ENCODE assay signal across 10 cellular contexts in genomic region chr1:54355931-54356679, GRCh38. TPM values are rescaled to one million over a fixed set of nuclear protein-coding genes. Genes with fewer than 3 reads are reported as not detected.
DNase-seq lines count a peak whose midpoint lies in the region; ATAC-seq and TF ChIP-seq lines count a peak whose summit lies in the region.
"Had no signal": no experiment of that assay in that cellular context is flagged by ENCODE, and none has a peak within 500 bp of the region (broad histone marks: within the 10 kb centered on the region; RNA-seq: fewer than 3 reads in every experiment).

No MANE protein-coding gene starts in this region.

- H3K4me3 ChIP-seq in GM12865 (ENCODE audit: low read depth, low read length) (peak overlapping the region; percentile 25), neural cell (ENCODE audit: low read length) (peak overlapping the region; percentile 61), GM23248 (no peak overlapping the region)
- H3K4me3 ChIP-seq in Jurkat, Clone E6-1 (ENCODE audit: low read length) = no peak overlapping the region
- H3K4me3 ChIP-seq: SJSA1 had no signal

- TF ChIP-seq CTCF in GM12865 (IDR thresholded peaks at IDR 0.05; ENCODE audit: insufficient read depth, low read depth, low read length, missing control alignments) (no peak), neural cell (IDR thresholded peaks at IDR 0.05; ENCODE audit: poor library complexity, severe bottlenecking) (no peak)

- H3K4me1 ChIP-seq in GM23248 (ENCODE audit: insufficient read depth) = peaks cover 16% of the 10 kb centered on the region

- H3K27ac ChIP-seq in neural cell (ENCODE audit: low read length) = peak overlapping the region; percentile 84
- no peak overlapping the region for H3K27ac ChIP-seq in GM23248
- H3K27ac ChIP-seq: epithelial cell of prostate, SJSA1 had no signal

- H3K79me2 ChIP-seq in neural cell (replicated peaks; ENCODE audit: insufficient read depth, low read length) (peaks cover 94% of the 10 kb centered on the region), GM23248 (ENCODE audit: insufficient read depth) (peaks cover 93% of the 10 kb centered on the region)

- in situ Hi-C loops in GM23248 (cut with MboI) = no loop called here

- H3K9me3 ChIP-seq in neural cell (ENCODE audit: low read length) (no peaks in the 10 kb centered on the region), GM23248 (ENCODE audit: low read depth) (no peaks in the 10 kb centered on the region)
- H3K9me3 ChIP-seq: SJSA1 had no signal

- H3K36me3 Mint-ChIP-seq in activated naive CD8-positive, alpha-beta T cell treated with anti-CD3 and anti-CD28 coated beads, Interleukin-2, amount 50 U/mL, for 24 hours (ENCODE audit: low read depth) = peaks cover 7% of the 10 kb centered on the region

- no peak for TF ChIP-seq EP300 in neural cell (conservative IDR thresholded peaks at IDR 0.05; ENCODE audit: poor library complexity, severe bottlenecking)

- H3K9ac ChIP-seq in neural cell (ENCODE audit: low read length) = peak overlapping the region; percentile 51
- H3K9ac ChIP-seq in GM23248 = no peak overlapping the region

- H3K4me3 Mint-ChIP-seq in activated naive CD8-positive, alpha-beta T cell treated with anti-CD3 and anti-CD28 coated beads, Interleukin-2, amount 50 U/mL, for 24 hours = peak overlapping the region; percentile 68

- H3K27me3 Mint-ChIP-seq in activated naive CD8-positive, alpha-beta T cell treated with anti-CD3 and anti-CD28 coated beads, Interleukin-2, amount 50 U/mL, for 24 hours = no peaks in the 10 kb centered on the region

- H3K9me2 ChIP-seq in neural cell (ENCODE audit: insufficient read depth, low read length) (no peaks in the 10 kb centered on the region), GM23248 (ENCODE audit: insufficient read depth) (no peaks in the 10 kb centered on the region)

- H3K4me1 Mint-ChIP-seq in activated naive CD8-positive, alpha-beta T cell treated with anti-CD3 and anti-CD28 coated beads, Interleukin-2, amount 50 U/mL, for 24 hours = peaks cover 75% of the 10 kb centered on the region

- no peak for TF ChIP-seq RAD21 in neural cell (conservative IDR thresholded peaks at IDR 0.05)

- H3K27ac Mint-ChIP-seq in activated naive CD8-positive, alpha-beta T cell treated with anti-CD3 and anti-CD28 coated beads, Interleukin-2, amount 50 U/mL, for 24 hours = no peak overlapping the region

- no peaks in the 10 kb centered on the region for H3K9me3 Mint-ChIP-seq in activated naive CD8-positive, alpha-beta T cell treated with anti-CD3 and anti-CD28 coated beads, Interleukin-2, amount 50 U/mL, for 24 hours

- DNase-seq in GM12865 (ENCODE audit: low read depth) (peak; percentile 41), medulla oblongata (ENCODE audit: extremely low spot score) (no peak), GM23248 (no peak), GOT3 (lab: John Stamatoyannopoulos, UW) (no peak)
- peak; percentile 26 for DNase-seq in Jurkat, Clone E6-1 (ENCODE audit: low read depth, low spot score)
- DNase-seq in activated naive CD8-positive, alpha-beta T cell treated with anti-CD3 and anti-CD28 coated beads, Interleukin-2, amount 50 U/mL, for 24 hours = no peak

- H3K4me2 ChIP-seq in neural cell (ENCODE audit: low read length) (peak overlapping the region; percentile 84), GM23248 (ENCODE audit: unreplicated experiment) (no peak overlapping the region)

- H3K27me3 ChIP-seq in neural cell (ENCODE audit: insufficient read depth, low read depth, low read length) (no peaks in the 10 kb centered on the region), GM23248 (replicated peaks; ENCODE audit: insufficient read depth) (no peaks in the 10 kb centered on the region)
- H3K27me3 ChIP-seq: SJSA1 had no signal

- H2AFZ ChIP-seq in neural cell (ENCODE audit: low read depth, low read length) (no peak overlapping the region), GM23248 (no peak overlapping the region)

- H3F3A ChIP-seq in neural cell (ENCODE audit: insufficient read depth, low read length, poor library complexity, severe bottlenecking) = no peaks in the 10 kb centered on the region
- H3F3A ChIP-seq in GM23248 (ENCODE audit: insufficient read depth) = no peaks in the 10 kb centered on the region

- H4K20me1 ChIP-seq in neural cell (ENCODE audit: insufficient read depth) (peaks cover 10% of the 10 kb centered on the region), GM23248 (ENCODE audit: insufficient read depth) (no peaks in the 10 kb centered on the region)

- ATAC-seq in activated naive CD8-positive, alpha-beta T cell treated with anti-CD3 and anti-CD28 coated beads, Interleukin-2, amount 50 U/mL, for 24 hours = no peak
- ATAC-seq in GM21717 (IDR thresholded peaks at IDR 0.05; ENCODE audit: unreplicated experiment) = no peak

- H3K36me3 ChIP-seq in neural cell (ENCODE audit: insufficient read depth, low read length) = no peaks in the 10 kb centered on the region
- H3K36me3 ChIP-seq in GM23248 (ENCODE audit: low read depth) = no peaks in the 10 kb centered on the region

- whole genome bisulfite sequencing in GM23248 (ENCODE audit: low coverage in 1 of 2, low lambda C conversion rate in 2 of 2, missing lambda C conversion rate in 2 of 2), 2 experiments = 91% methylated on average over 24 to 31 of the region's 31 CpGs

TF ChIP-seq in neural cell, 6 proteins besides CTCF, POLR2A, EP300 and RAD21:
- TF ChIP-seq POLR2AphosphoS5 (IDR thresholded peaks at IDR 0.05) (no peak), REST (IDR thresholded peaks at IDR 0.05; ENCODE audit: borderline replicate concordance) (peak; percentile 47), MXI1 (conservative IDR thresholded peaks at IDR 0.05; ENCODE audit: poor library complexity, severe bottlenecking) (peak; percentile 25), SMC3 (conservative IDR thresholded peaks at IDR 0.05; ENCODE audit: poor library complexity) (peak; percentile 12), EZH2 (IDR thresholded peaks at IDR 0.05; ENCODE audit: borderline replicate concordance, insufficient read depth, low read length, poor library complexity, severe bottlenecking) (no peak)

RNA-seq across cellular contexts. Expression of gene SSBP3, which starts 50.1 kb away (rescaled TPM):
- polyA plus RNA-seq in Jurkat, Clone E6-1 (2012; ENCODE audit: insufficient read depth, insufficient read length) = 118 TPM
- polyA plus RNA-seq in neural cell (77.4 and 97.8 TPM in 2 replicates), GM23248 (2016; fragmentation: Nextera tagmentation; extraction: Ambion mirVana) (6.2 and 7.1 TPM in 2 replicates)
- 88.0 and 98.6 TPM in 2 replicates for polyA minus RNA-seq in neural cell
- total RNA-seq in GM23248 (2014; rRNA removed; shearing (Covaris generic)) = 15.4 and 19.9 TPM in 2 replicates

Comparison
In these comparisons a context has a peak if more than half of its experiments do, and no peak if none do; other contexts are left out.
1. DNase-seq: peak in GM12865 (single experiment) and Jurkat, Clone E6-1 (single experiment); none in activated naive CD8-positive, alpha-beta T cell treated with anti-CD3 and anti-CD28 coated beads, Interleukin-2, amount 50 U/mL, for 24 hours (single experiment), medulla oblongata (single experiment), GM23248 (single experiment) and GOT3 (single experiment).
2. H3K4me3 ChIP-seq: peak in GM12865 (single experiment) and neural cell (single experiment); none in Jurkat, Clone E6-1 (single experiment) and GM23248 (single experiment).